In genomic region chr14:28776482-28777266, GRCh38 we compare ENCODE assay signal across 28 cellular contexts. TPM values are rescaled to one million over a fixed set of nuclear protein-coding genes. Genes with fewer than 3 reads are reported as not detected.
"Had no signal": no experiment of that assay in that cellular context is flagged by ENCODE, and none has a peak within 500 bp of the region (broad histone marks: within the 10 kb centered on the region; RNA-seq: fewer than 3 reads in every experiment).

No MANE protein-coding gene starts in this region.

- H3K4me3 ChIP-seq: heart left ventricle, left ventricle myocardium inferior, lung, skin epidermis, tibial artery, upper lobe of right lung had no signal

- DNase-seq: activated CD4-positive, alpha-beta T cell treated with anti-CD3 and anti-CD28 coated beads for 4 hours; activated CD4-positive, alpha-beta T cell treated with anti-CD3 and anti-CD28 coated beads, Interleukin-2, amount 50 U/mL, for 4 hours; activated naive CD4-positive, alpha-beta T cell; activated T-cell treated with anti-CD3 and anti-CD28 coated beads for 4 hours; activated T-cell treated with anti-CD3 and anti-CD28 coated beads, Interleukin-2, amount 50 U/mL, for 72 hours; aorta; brain microvascular endothelial cell; endodermal cell; foreskin fibroblast; heart left ventricle; kidney glomerular epithelial cell; left ventricle myocardium inferior; mesendoderm; natural killer cell; stimulated activated CD4-positive, alpha-beta T cell treated with anti-CD3 and anti-CD28 coated beads, Interleukin-4, amount 100 ng/mL, for 24 hours; T-helper 9 cell; tibial artery; upper lobe of right lung had no signal

- H3K4me1 ChIP-seq: heart left ventricle, left ventricle myocardium inferior, upper lobe of right lung had no signal

- H3K27ac ChIP-seq: brain microvascular endothelial cell, heart left ventricle, left ventricle myocardium inferior, skin epidermis, tibial artery, upper lobe of right lung, VCaP had no signal

- H3K36me3 ChIP-seq: brain microvascular endothelial cell, heart left ventricle, left ventricle myocardium inferior, tibial artery, upper lobe of right lung had no signal

- H3K9me3 ChIP-seq: heart left ventricle, left ventricle myocardium inferior, tibial artery, upper lobe of right lung had no signal

RNA-seq across cellular contexts. Expression of gene FOXG1, which starts 10.1 kb away (rescaled TPM):
- total RNA-seq: activated T-cell treated with anti-CD3 and anti-CD28 coated beads, Interleukin-2, amount 50 U/mL, for 72 hours; aorta; cardiac septum; chondrocyte; esophagus mucosa; heart left ventricle; left ventricle myocardium inferior; mononuclear cell; natural killer cell; osteoblast; posterior vena cava; subcutaneous adipose tissue; upper lobe of right lung had no signal
